ENCODE assay signal across 17 cellular contexts in genomic region chr14:104096318-104096717, GRCh38. TPM values are rescaled to one million over a fixed set of nuclear protein-coding genes. Genes with fewer than 3 reads are reported as not detected.
A peak's percentile ranks its signal among the peaks of the same experiment; 100 is the strongest.
DNase-seq lines count a peak whose midpoint lies in the region; ATAC-seq and TF ChIP-seq lines count a peak whose summit lies in the region.
"Had no signal": no experiment of that assay in that cellular context is flagged by ENCODE, and none has a peak within 500 bp of the region (broad histone marks: within the 10 kb centered on the region; RNA-seq: fewer than 3 reads in every experiment).

No MANE protein-coding gene starts in this region.

- no peak overlapping the region for H2BK120ac ChIP-seq in neuronal stem cell (ENCODE audit: low read depth, low read length)

- intact Hi-C loops in left cardiac atrium (cut with DNase I) (no loop called here), Right ventricle myocardium superior (cut with DNase I) (no loop called here)

- H3K4me2 ChIP-seq in neuronal stem cell (ENCODE audit: insufficient read depth, low read length, poor library complexity, severe bottlenecking): peak overlapping the region; percentile 11

- WGBS in neuronal stem cell (ENCODE audit: extremely low coverage in 2 of 2, insufficient read length in 2 of 2, insufficient replicate concordance in 1 of 2), 2 donors: no CpG with 5 or more reads among the region's 14 CpGs

- no peak overlapping the region for H2AFZ ChIP-seq in neuronal stem cell (ENCODE audit: low read length)

- ATAC-seq in left cardiac atrium (no peak), Right ventricle myocardium superior (ENCODE audit: poor library complexity) (no peak), HG03039 (IDR thresholded peaks at IDR 0.05; ENCODE audit: unreplicated experiment) (no peak)
- ATAC-seq: HCT116 had no signal

- peaks cover 5% of the 10 kb centered on the region for H3K79me1 ChIP-seq in neuronal stem cell (ENCODE audit: low read depth, low read length)

- H3K18ac ChIP-seq in neuronal stem cell (ENCODE audit: low read length): peak overlapping the region; percentile 76

- no peak overlapping the region for H3K14ac ChIP-seq in neuronal stem cell (ENCODE audit: low read length)

- H2BK15ac ChIP-seq in neuronal stem cell (ENCODE audit: low read length): peak overlapping the region; percentile 76

- DNase-seq in left cardiac atrium: peak; percentile 10
- DNase-seq in Right ventricle myocardium superior: no peak
- no peak for DNase-seq in neuronal stem cell (ENCODE audit: low spot score)
- no peak for DNase-seq in islet precursor cell
- no peak for DNase-seq in activated CD4-positive, alpha-beta T cell treated with anti-CD3 and anti-CD28 coated beads for 48 hours
- DNase-seq: ACHN; CD4-positive, alpha-beta memory T cell; DMS79 treated with DMSO at 0.1 percent for 48 hours; GF-D8; GOT3 had no signal

- no peak overlapping the region for H4K8ac ChIP-seq in neuronal stem cell (ENCODE audit: low read depth, low read length)

- H4K91ac ChIP-seq in neuronal stem cell (ENCODE audit: low read depth, low read length, poor library complexity): no peak overlapping the region

- TF ChIP-seq CTCF in HEK293 (tag by site-specific recombination; IDR thresholded peaks at IDR 0.05): no peak

- H2BK12ac ChIP-seq in neuronal stem cell (ENCODE audit: low read length): no peak overlapping the region

- no peak overlapping the region for H3K9ac ChIP-seq in neuronal stem cell (ENCODE audit: low read depth, low read length, poor library complexity)

- H3K9me3 ChIP-seq in HEK293 (ENCODE audit: control insufficient read depth, insufficient read depth, low read depth, low read length): no peaks in the 10 kb centered on the region
- H3K9me3 ChIP-seq in neuronal stem cell (replicated peaks in 1 of 2; ENCODE audit: control insufficient read depth in 2 of 2, insufficient read depth in 1 of 2, low read depth in 1 of 2, low read length in 2 of 2): no peaks in the 10 kb centered on the region
- H3K9me3 ChIP-seq: BE2C had no signal

- peaks cover 0 to 35% (median 0%) of the 10 kb centered on the region in 3 experiments for H3K27me3 ChIP-seq in neuronal stem cell (ENCODE audit: control insufficient read depth in 3 of 3, insufficient read depth in 3 of 3, low read depth in 1 of 3, low read length in 3 of 3)
- H3K27me3 ChIP-seq: BE2C had no signal

- POLR2A ChIA-PET in HEK293 (lab: Yijun Ruan, JAX): no interaction called here

- H3K36me3 ChIP-seq in HEK293 (ENCODE audit: control insufficient read depth in 2 of 2, insufficient read depth in 1 of 2, low read length in 2 of 2) (no peaks in the 10 kb centered on the region), neuronal stem cell (replicated peaks in 1 of 2; ENCODE audit: control insufficient read depth in 2 of 2, insufficient read depth in 2 of 2, low read length in 2 of 2) (no peaks in the 10 kb centered on the region)
- H3K36me3 ChIP-seq: BE2C had no signal

- no peak overlapping the region for H3K27ac ChIP-seq in HEK293 (ENCODE audit: extremely low read depth, low read depth, low read length)
- H3K27ac ChIP-seq in neuronal stem cell (replicated peaks; ENCODE audit: low read length): no peak overlapping the region
- H3K27ac ChIP-seq: HL-60 had no signal

- peak overlapping the region; percentile 75 for H2BK5ac ChIP-seq in neuronal stem cell (ENCODE audit: low read length)

- H3K4ac ChIP-seq in neuronal stem cell (ENCODE audit: low read length): no peak overlapping the region

- peak overlapping the region; percentile 88 for H2AK5ac ChIP-seq in neuronal stem cell (ENCODE audit: low read depth, low read length)

- CTCF ChIA-PET in HEK293 (lab: Yijun Ruan, JAX): interaction anchor here (0.6 to 1.3 kb wide), 6 partner anchors 18 to 1164 kb away, joined by 3 to 4 read pairs (median 4); no protein-coding TSS in a partner anchor

- no peak overlapping the region for H3K4me3 ChIP-seq in HEK293 (ENCODE audit: low read depth, low read length)
- no peak overlapping the region for H3K4me3 ChIP-seq in neuronal stem cell (ENCODE audit: low read length in 2 of 2)

- H3K23ac ChIP-seq in neuronal stem cell (ENCODE audit: low read depth, low read length, poor library complexity): no peak overlapping the region

- no peaks in the 10 kb centered on the region for H3K4me1 ChIP-seq in HEK293 (ENCODE audit: control insufficient read depth, insufficient read depth, low read length)
- H3K4me1 ChIP-seq in neuronal stem cell (ENCODE audit: control insufficient read depth in 2 of 2, insufficient read depth in 1 of 2, low read depth in 1 of 2, low read length in 2 of 2): peaks cover 0 to 5% of the 10 kb centered on the region in 2 donors

TF ChIP-seq in HEK293, 187 proteins besides CTCF, POLR2A, EP300 and RAD21:
- TF ChIP-seq GLIS1 (tag by site-specific recombination; IDR thresholded peaks at IDR 0.05) (peak; percentile 36; the same call in 1 of the 2 replicates), TCF7L2 (IDR thresholded peaks at IDR 0.05; ENCODE audit: borderline replicate concordance, low read depth, low read length) (no peak), GLIS2 (tag by site-specific recombination; IDR thresholded peaks at IDR 0.05) (0 out of 2 replicates have a peak, but pooled peaks have one; percentile 22)

RNA-seq across cellular contexts. Expression of gene ASPG, which starts 10.8 kb away (rescaled TPM):
- total RNA-seq in left cardiac atrium: 100 to 1,000 TPM in 1 of 2 donors, 10 to 100 TPM in 1; 92.0 to 168 TPM
- total RNA-seq in Right ventricle myocardium superior: 44.1 TPM
- polyA plus RNA-seq in neuronal stem cell (2013, experiment 1 of 2): 0.10 TPM
- 0.12 TPM for polyA plus RNA-seq in neuronal stem cell (2013, experiment 2 of 2)
- total RNA-seq: CD4-positive, alpha-beta memory T cell; HT1080 had no signal
- polyA plus RNA-seq: CD14-positive monocyte; CD4-positive, alpha-beta memory T cell had no signal

RNA-seq across cellular contexts. Expression of gene KIF26A, which starts 42.1 kb away (rescaled TPM):
- total RNA-seq in left cardiac atrium: 1 to 10 TPM; 7.6 to 8.1 TPM
- 6.3 TPM for total RNA-seq in Right ventricle myocardium superior
- 14.6 TPM for polyA plus RNA-seq in neuronal stem cell (2013, experiment 1 of 2)
- 14.0 TPM for polyA plus RNA-seq in neuronal stem cell (2013, experiment 2 of 2)
- polyA plus RNA-seq: CD14-positive monocyte had no signal
